In genomic region chr16:87723224-87723619, GRCh38 we compare ENCODE assay signal across 8 cellular contexts. TPM values are rescaled to one million over a fixed set of nuclear protein-coding genes. Genes with fewer than 3 reads are reported as not detected.
DNase-seq lines count a peak whose midpoint lies in the region; ATAC-seq and TF ChIP-seq lines count a peak whose summit lies in the region.

No MANE protein-coding gene starts in this region.

- H3K27me3 ChIP-seq in RWPE2 (ENCODE audit: insufficient read depth, poor library complexity, severe bottlenecking) (no peaks in the 10 kb centered on the region), psoas muscle (ENCODE audit: insufficient read depth in 3 of 3, low read length in 2 of 3) (no peaks in the 10 kb centered on the region)

- H3K4me1 ChIP-seq in RWPE2 (ENCODE audit: insufficient read depth, poor library complexity, severe bottlenecking): no peaks in the 10 kb centered on the region
- peaks cover 4% of the 10 kb centered on the region for H3K4me1 ChIP-seq in psoas muscle

- ATAC-seq in HG03442 (IDR thresholded peaks at IDR 0.05; ENCODE audit: unreplicated experiment) (peak; percentile 41), RWPE2 (ENCODE audit: low read depth) (peak; percentile 17; the same call in 1 of the 3 replicates), psoas muscle (peak; percentile 79 to 92 (median 88)), GM19023 (IDR thresholded peaks at IDR 0.05; ENCODE audit: unreplicated experiment) (no peak)

- TF ChIP-seq CTCF in RWPE2 (IDR thresholded peaks at IDR 0.05; ENCODE audit: poor library complexity, severe bottlenecking): no peak
- no peak for TF ChIP-seq CTCF in fibroblast of pulmonary artery (IDR thresholded peaks at IDR 0.05; ENCODE audit: low read length, missing control alignments)
- TF ChIP-seq CTCF in psoas muscle (IDR thresholded peaks at IDR 0.05): no peak

- H3K27ac ChIP-seq in RWPE2 (ENCODE audit: poor library complexity, severe bottlenecking): no peak overlapping the region
- no peak overlapping the region for H3K27ac ChIP-seq in psoas muscle

- WGBS in psoas muscle, 3 donors: 17 to 35% (median 21%) methylated on average over 12 of the region's 12 CpGs

- intact Hi-C loops in psoas muscle (cut with DNase I): no loop called here

- H3K4me3 ChIP-seq in RWPE2 (ENCODE audit: severe bottlenecking): no peak overlapping the region
- H3K4me3 ChIP-seq in fibroblast of pulmonary artery (replicated peaks; ENCODE audit: low read depth, low read length): no peak overlapping the region
- no peak overlapping the region for H3K4me3 ChIP-seq in psoas muscle

- H3K36me3 ChIP-seq in RWPE2 (ENCODE audit: low read depth) (peaks cover 37% of the 10 kb centered on the region), psoas muscle (ENCODE audit: insufficient read depth in 1 of 2, low read depth in 1 of 2) (peaks cover 0 to 10% of the 10 kb centered on the region in 2 donors)

- H3K9me3 ChIP-seq in RWPE2 (ENCODE audit: severe bottlenecking) (no peaks in the 10 kb centered on the region), psoas muscle (no peaks in the 10 kb centered on the region)

- DNase-seq in EL (peak; percentile 18), RWPE2 (ENCODE audit: low spot score) (no peak), fibroblast of pulmonary artery (ENCODE audit: low read depth) (peak; percentile 77), psoas muscle (peak; percentile 51 to 68), T1000 (lab: John Stamatoyannopoulos, UW) (no peak), NOMO-1 treated with DMSO at 0.1 percent for 48 hours (lab: John Stamatoyannopoulos, UW; ENCODE audit: unreplicated experiment) (no peak)

RNA-seq across cellular contexts. Expression of gene KLHDC4, which starts 42.6 kb away (rescaled TPM):
- total RNA-seq in psoas muscle: 10 to 100 TPM; 11.1 to 19.7 (median 15.8) TPM
- polyA plus RNA-seq in psoas muscle: 10 to 100 TPM in 2 of 3 donors, 1 to 10 TPM in 1; 9.2 to 16.5 (median 10.1) TPM

Comparison
In these comparisons a context has a peak if more than half of its experiments do, and no peak if none do; other contexts are left out.
1. DNase-seq: peak in EL (single experiment), fibroblast of pulmonary artery (single experiment) and psoas muscle (2 of 2); none in RWPE2 (single experiment), T1000 (single experiment) and NOMO-1 treated with DMSO at 0.1 percent for 48 hours (single experiment).